Comparison of ENCODE assay signal across 25 cellular contexts in genomic region chr1:94961582-94961981, GRCh38. TPM values are rescaled to one million over a fixed set of nuclear protein-coding genes. Genes with fewer than 3 reads are reported as not detected.
DNase-seq lines count a peak whose midpoint lies in the region; TF ChIP-seq lines count a peak whose summit lies in the region.
"Had no signal": no experiment of that assay in that cellular context is flagged by ENCODE, and none has a peak within 500 bp of the region (broad histone marks: within the 10 kb centered on the region; RNA-seq: fewer than 3 reads in every experiment).

No MANE protein-coding gene starts in this region.

- no peak overlapping the region for H3K4me3 Mint-ChIP-seq in nephron
- H3K4me3 Mint-ChIP-seq: mesothelial cell of epicardium had no signal

- TF ChIP-seq POLR2A in lower leg skin (IDR thresholded peaks at IDR 0.05): no peak

- H3K9me3 ChIP-seq in OCI-LY1 (ENCODE audit: low read length) (no peaks in the 10 kb centered on the region), hepatocyte (ENCODE audit: low read depth) (no peaks in the 10 kb centered on the region)
- H3K9me3 ChIP-seq: A549, MG63, psoas muscle had no signal

- peaks cover 3% of the 10 kb centered on the region for H3K4me1 ChIP-seq in ACC112 (ENCODE audit: control insufficient read depth, insufficient read depth, low read length, unreplicated experiment)
- H3K4me1 ChIP-seq in OCI-LY1 (ENCODE audit: insufficient read depth, low read length, severe bottlenecking): peaks cover 25% of the 10 kb centered on the region
- H3K4me1 ChIP-seq in hepatocyte (ENCODE audit: insufficient read depth): peaks cover 21% of the 10 kb centered on the region
- H3K4me1 ChIP-seq: psoas muscle had no signal

- peaks cover 3% of the 10 kb centered on the region for H3K36me3 Mint-ChIP-seq in nephron (ENCODE audit: low read depth)

- H3K4me3 ChIP-seq in ACC112 (ENCODE audit: low read depth, low read length) (no peak overlapping the region), OCI-LY1 (ENCODE audit: low read depth, low read length, poor library complexity, severe bottlenecking) (no peak overlapping the region), hepatocyte (no peak overlapping the region), lower leg skin (ENCODE audit: low read depth, poor library complexity, severe bottlenecking) (no peak overlapping the region)
- H3K4me3 ChIP-seq: A549, MG63 had no signal

- H3F3A ChIP-seq in OCI-LY1 (ENCODE audit: insufficient read depth, low read length): no peaks in the 10 kb centered on the region; the same call in 1 of the 2 replicates

- peak overlapping the region in 2 of 3 experiments; percentile 80 to 94 for H3K27ac Mint-ChIP-seq in nephron
- H3K27ac Mint-ChIP-seq: mesothelial cell of epicardium had no signal

- no peak overlapping the region for H3K4me2 ChIP-seq in OCI-LY1 (ENCODE audit: low read length)
- peak overlapping the region; percentile 68 for H3K4me2 ChIP-seq in hepatocyte

- H4K20me1 ChIP-seq in OCI-LY1 (ENCODE audit: insufficient read depth, low read length) (no peaks in the 10 kb centered on the region), hepatocyte (ENCODE audit: insufficient read depth, poor library complexity, severe bottlenecking) (no peaks in the 10 kb centered on the region)

- H3K9me3 Mint-ChIP-seq in nephron: no peaks in the 10 kb centered on the region
- H3K9me3 Mint-ChIP-seq: activated CD8-positive, alpha-beta T cell treated with anti-CD3 and anti-CD28 coated beads for 36 hours; mesothelial cell of epicardium had no signal

- TF ChIP-seq CTCF in OCI-LY1 (IDR thresholded peaks at IDR 0.05; ENCODE audit: low read length): no peak
- no peak for TF ChIP-seq CTCF in hepatocyte (IDR thresholded peaks at IDR 0.05; ENCODE audit: poor library complexity)
- no peak for TF ChIP-seq CTCF in nephron (IDR thresholded peaks at IDR 0.05; ENCODE audit: unreplicated experiment in 3 of 3)
- TF ChIP-seq CTCF in lower leg skin (IDR thresholded peaks at IDR 0.05): no peak

- H2AFZ ChIP-seq in ACC112 (ENCODE audit: low read length, unreplicated experiment) (peak overlapping the region; percentile 85), OCI-LY1 (ENCODE audit: low read length) (peak overlapping the region; percentile 78), hepatocyte (no peak overlapping the region)

- H3K9me2 ChIP-seq in OCI-LY1 (ENCODE audit: low read depth, low read length): no peaks in the 10 kb centered on the region
- no peaks in the 10 kb centered on the region for H3K9me2 ChIP-seq in hepatocyte (replicated peaks; ENCODE audit: insufficient read depth)

- H3K27ac ChIP-seq in ACC112 (ENCODE audit: low read depth, low read length) (no peak overlapping the region), OCI-LY1 (ENCODE audit: low read depth, low read length, poor library complexity, severe bottlenecking) (no peak overlapping the region), hepatocyte (peak overlapping the region; percentile 85)
- H3K27ac ChIP-seq: psoas muscle, RWPE1 had no signal

- peaks cover 26% of the 10 kb centered on the region for H3K4me1 Mint-ChIP-seq in nephron

- no peak for DNase-seq in hepatocyte (ENCODE audit: low spot score)
- DNase-seq in lower leg skin (ENCODE audit: low spot score in 2 of 2): no peak
- no peak for DNase-seq in activated effector memory CD4-positive, alpha-beta T cell treated with Interleukin-2 at 50 U/mL for 16 hours
- DNase-seq in kidney glomerular epithelial cell (lab: John Stamatoyannopoulos, UW): no peak
- no peak for DNase-seq in NCI-H2107 (lab: John Stamatoyannopoulos, UW)
- DNase-seq: activated CD4-positive, CD25-positive, alpha-beta regulatory T cell; activated CD8-positive, alpha-beta T cell treated with anti-CD3 and anti-CD28 coated beads for 36 hours; activated naive CD4-positive, alpha-beta T cell; activated T-cell treated with anti-CD3 and anti-CD28 coated beads for 4 hours; aorta; dermis blood vessel endothelial cell; left cardiac atrium; MG63; NCI-H1417 treated with DMSO at 0.1 percent for 48 hours; NCI-H510A treated with DMSO at 0.1 percent for 48 hours; stimulated activated naive CD4-positive, alpha-beta T cell treated with Interleukin-2 at 50 U/mL for 16 hours; T1000; trophoblast cell had no signal

- H3K9ac ChIP-seq in OCI-LY1 (ENCODE audit: low read length): no peak overlapping the region

- H3K27me3 ChIP-seq in ACC112 (ENCODE audit: insufficient read depth, low read length) (no peaks in the 10 kb centered on the region), OCI-LY1 (ENCODE audit: insufficient read depth, low read length) (no peaks in the 10 kb centered on the region), hepatocyte (no peaks in the 10 kb centered on the region)
- H3K27me3 ChIP-seq: MG63 had no signal

- intact Hi-C loops in lower leg skin (cut with DNase I; ENCODE audit: low total_unique reads): no loop called here

- no peaks in the 10 kb centered on the region for H3K27me3 Mint-ChIP-seq in nephron (ENCODE audit: low read depth)
- H3K27me3 Mint-ChIP-seq: activated CD8-positive, alpha-beta T cell treated with anti-CD3 and anti-CD28 coated beads for 36 hours had no signal

- 78% methylated on average over 7 of the region's 7 CpGs for WGBS in hepatocyte (ENCODE audit: low lambda C conversion rate, missing lambda C conversion rate)
- WGBS in lower leg skin, 2 donors: 94 to 97% methylated on average over 7 of the region's 7 CpGs

- H3K79me2 ChIP-seq in ACC112 (ENCODE audit: control insufficient read depth, insufficient read depth, low read length, unreplicated experiment): no peaks in the 10 kb centered on the region
- H3K79me2 ChIP-seq in OCI-LY1 (ENCODE audit: insufficient read depth, low read length): no peaks in the 10 kb centered on the region
- H3K79me2 ChIP-seq in hepatocyte: no peaks in the 10 kb centered on the region

- H3K36me3 ChIP-seq in ACC112 (ENCODE audit: insufficient read depth, low read length) (no peaks in the 10 kb centered on the region), OCI-LY1 (ENCODE audit: insufficient read depth, low read length) (no peaks in the 10 kb centered on the region), hepatocyte (replicated peaks; ENCODE audit: insufficient read depth, low read depth) (no peaks in the 10 kb centered on the region)
- H3K36me3 ChIP-seq: MG63 had no signal

RNA-seq across cellular contexts. Expression of gene CNN3, which starts 34.7 kb away (rescaled TPM):
- total RNA-seq in hepatocyte (255 and 256 TPM in 2 replicates), lower leg skin (10 to 100 TPM; 30.7 to 94.3 (median 47.8) TPM)
- polyA plus RNA-seq in hepatocyte: 416 and 420 TPM in 2 replicates
